ENCODE assay signal across 23 cellular contexts in the genomic region with DNA sequence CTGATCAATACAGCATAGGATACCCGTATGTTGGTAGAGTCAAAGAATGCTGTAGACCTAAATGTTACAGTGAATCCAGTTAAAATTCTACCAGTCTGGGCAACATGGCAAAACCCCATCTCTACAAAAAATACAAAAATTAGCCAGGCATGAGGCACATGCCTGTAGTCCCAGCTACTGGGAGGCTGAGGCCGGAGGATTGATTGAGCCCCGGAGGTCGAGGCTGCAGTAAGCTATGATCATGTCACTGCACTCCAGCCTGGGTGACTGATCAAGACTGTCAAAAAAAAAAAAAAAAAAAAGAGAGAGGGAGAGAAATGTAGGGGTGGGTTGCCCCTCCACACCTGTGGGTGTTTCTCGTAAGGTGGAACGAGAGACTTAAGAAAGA.
"Had no signal": no experiment of that assay in that cellular context is flagged by ENCODE, and none has a peak within 500 bp of the region (broad histone marks: within the 10 kb centered on the region; RNA-seq: fewer than 3 reads in every experiment).

No MANE protein-coding gene starts in this region.

- H3K4me1 ChIP-seq: prostate gland had no signal

- H3K27ac Mint-ChIP-seq: activated naive CD8-positive, alpha-beta T cell treated with anti-CD3 and anti-CD28 coated beads, Interleukin-2, amount 10 ng/mL, durations not matched to agents 7 days and 5 days; immature natural killer cell; stimulated activated effector memory CD8-positive, alpha-beta T cell treated with anti-CD3 and anti-CD28 coated beads, Interleukin-12 subunit alpha, Interleukin-12 subunit beta, amount 100 ng/mL, for 72 hours; stimulated activated naive CD8-positive, alpha-beta T cell treated with anti-CD3 and anti-CD28 coated beads, Interleukin-15, amount 100 ng/mL, for 72 hours had no signal

- H3K36me3 Mint-ChIP-seq: activated naive CD8-positive, alpha-beta T cell treated with anti-CD3 and anti-CD28 coated beads, Interleukin-2, amount 10 ng/mL, durations not matched to agents 7 days and 5 days; immature natural killer cell; naive B cell had no signal

- H3K9me3 Mint-ChIP-seq: activated naive CD8-positive, alpha-beta T cell treated with anti-CD3 and anti-CD28 coated beads, Interleukin-2, amount 10 ng/mL, durations not matched to agents 7 days and 5 days; naive B cell; neural crest cell; stimulated activated effector memory CD8-positive, alpha-beta T cell treated with anti-CD3 and anti-CD28 coated beads, Interleukin-12 subunit alpha, Interleukin-12 subunit beta, amount 100 ng/mL, for 72 hours; stimulated activated naive CD8-positive, alpha-beta T cell treated with anti-CD3 and anti-CD28 coated beads, Interleukin-15, amount 100 ng/mL, for 72 hours had no signal

- H3K4me3 ChIP-seq: coronary artery, esophagus squamous epithelium, gastroesophageal sphincter, heart left ventricle, lower lobe of right lung, prostate gland, tibial artery had no signal

- DNase-seq: activated CD4-positive, alpha-beta T cell treated with anti-CD3 and anti-CD28 coated beads for 4 hours; activated CD4-positive, alpha-beta T cell treated with anti-CD3 and anti-CD28 coated beads, Interleukin-2, amount 50 U/mL, for 48 hours; activated CD4-positive, CD25-positive, alpha-beta regulatory T cell; activated naive CD4-positive, alpha-beta T cell treated with Interleukin-2 at 50 U/mL for 16 hours; activated naive CD8-positive, alpha-beta T cell treated with anti-CD3 and anti-CD28 coated beads, Interleukin-2, amount 10 ng/mL, durations not matched to agents 7 days and 5 days; activated T-cell treated with anti-CD3 and anti-CD28 coated beads, Interleukin-2, amount 50 U/mL, for 48 hours; amniotic stem cell; cerebellar nuclear complex; esophagus squamous epithelium; heart left ventricle; immature natural killer cell; lower lobe of right lung; naive B cell; stimulated activated CD4-positive, alpha-beta T cell treated with anti-CD3 and anti-CD28 coated beads, Interleukin-1b, Interleukin-23, amount 100 ng/mL, for 48 hours; stimulated activated naive CD8-positive, alpha-beta T cell treated with anti-CD3 and anti-CD28 coated beads, Interleukin-15, amount 100 ng/mL, for 72 hours; T-helper 9 cell; tibial artery had no signal

- H3K4me3 Mint-ChIP-seq: activated naive CD8-positive, alpha-beta T cell treated with anti-CD3 and anti-CD28 coated beads, Interleukin-2, amount 10 ng/mL, durations not matched to agents 7 days and 5 days; immature natural killer cell; neural crest cell; stimulated activated effector memory CD8-positive, alpha-beta T cell treated with anti-CD3 and anti-CD28 coated beads, Interleukin-12 subunit alpha, Interleukin-12 subunit beta, amount 100 ng/mL, for 72 hours; stimulated activated naive CD8-positive, alpha-beta T cell treated with anti-CD3 and anti-CD28 coated beads, Interleukin-15, amount 100 ng/mL, for 72 hours had no signal

- H3K27ac ChIP-seq: coronary artery, esophagus squamous epithelium, gastroesophageal sphincter, heart left ventricle, lower lobe of right lung, prostate gland, tibial artery had no signal

- ATAC-seq: gastroesophageal sphincter; heart left ventricle; left lobe of liver; lower lobe of right lung; stimulated activated effector memory CD8-positive, alpha-beta T cell treated with anti-CD3 and anti-CD28 coated beads, Interleukin-12 subunit alpha, Interleukin-12 subunit beta, amount 100 ng/mL, for 72 hours; stimulated activated naive CD8-positive, alpha-beta T cell treated with anti-CD3 and anti-CD28 coated beads, Interleukin-15, amount 100 ng/mL, for 72 hours had no signal

- H3K36me3 ChIP-seq: esophagus squamous epithelium, gastroesophageal sphincter, heart left ventricle, lower lobe of right lung, prostate gland, tibial artery had no signal

- H3K9me3 ChIP-seq: esophagus squamous epithelium, gastroesophageal sphincter, heart left ventricle, lower lobe of right lung, prostate gland, tibial artery had no signal

- H3K27me3 Mint-ChIP-seq: stimulated activated naive CD8-positive, alpha-beta T cell treated with anti-CD3 and anti-CD28 coated beads, Interleukin-15, amount 100 ng/mL, for 72 hours had no signal
